Comparison of ENCODE assay signal across 1 cellular context in the genomic region with DNA sequence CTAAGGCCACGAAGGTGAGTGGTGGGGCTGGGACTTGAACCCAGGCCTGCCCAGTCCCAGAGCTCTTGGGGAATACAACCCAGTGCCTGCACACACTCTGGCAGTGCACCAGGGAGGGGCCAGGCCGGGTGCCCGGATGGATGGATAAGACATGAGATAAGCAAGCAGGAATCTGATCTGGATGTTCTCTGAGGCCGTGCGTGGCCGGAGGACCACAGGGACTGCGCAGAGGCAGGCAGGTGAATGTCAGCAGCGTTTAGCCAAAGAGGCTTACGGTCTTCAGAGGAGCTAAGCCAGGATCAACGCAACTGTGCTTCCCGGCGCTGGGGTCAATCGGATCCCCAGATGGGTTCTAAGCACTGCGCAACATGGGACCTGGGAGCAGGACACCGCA.
TF ChIP-seq lines count a peak whose summit lies in the region.

No MANE protein-coding gene starts in this region.

TF ChIP-seq in H1, 55 proteins besides CTCF, POLR2A, EP300 and RAD21:
- no peak for TF ChIP-seq SUZ12 (IDR thresholded peaks at IDR 0.05; ENCODE audit: low read length)
- TF ChIP-seq GABPA (IDR thresholded peaks at IDR 0.05; ENCODE audit: borderline replicate concordance, insufficient read depth, low read length), result no peak
- TF ChIP-seq EZH2 (IDR thresholded peaks at IDR 0.05; ENCODE audit: low read depth, low read length, severe bottlenecking), result no peak
- TF ChIP-seq KDM4A (IDR thresholded peaks at IDR 0.05; ENCODE audit: low read depth, low read length, severe bottlenecking), result no peak
